8 cellular contexts compared by ENCODE assay signal in the genomic region with DNA sequence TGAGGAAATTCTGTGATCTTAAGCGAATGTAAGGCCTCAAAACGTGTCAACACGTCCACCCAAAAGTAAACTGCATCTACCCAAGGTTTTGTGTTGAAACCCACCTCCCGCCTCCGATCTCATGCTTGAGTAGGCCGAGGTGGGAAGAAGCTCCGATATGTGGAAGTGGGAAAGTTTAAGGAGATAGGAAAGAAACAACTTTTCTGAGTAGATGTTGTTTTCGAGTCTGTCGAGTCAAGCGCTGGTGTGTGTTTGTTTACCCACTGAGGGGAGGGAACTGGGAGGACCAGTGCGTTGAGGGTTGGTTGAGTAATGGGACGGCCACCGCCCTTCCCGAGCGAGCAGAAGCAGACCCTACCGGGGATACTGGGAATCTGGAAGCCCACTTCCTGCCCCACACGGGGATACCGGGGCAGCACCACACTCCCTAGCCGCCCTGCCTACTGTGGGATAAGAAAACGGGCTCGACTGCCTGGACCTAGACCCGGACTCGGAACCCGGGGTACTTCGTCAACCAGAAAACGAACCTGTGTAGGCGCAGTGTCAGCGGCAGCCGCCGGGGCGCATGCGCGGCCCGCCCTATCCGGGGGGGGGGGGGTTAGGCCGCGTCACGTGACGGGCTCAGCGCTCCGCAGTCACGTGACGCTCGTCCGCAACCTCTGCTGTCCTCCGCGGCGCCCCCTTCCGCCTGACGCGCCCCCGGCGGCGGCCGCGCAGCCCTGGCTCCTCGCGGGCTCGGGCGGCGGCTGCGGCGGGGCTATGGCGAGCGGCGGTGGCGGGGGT. TPM values are rescaled to one million over a fixed set of nuclear protein-coding genes. Genes with fewer than 3 reads are reported as not detected.
DNase-seq lines count a peak whose midpoint lies in the region; ATAC-seq lines count a peak whose summit lies in the region.

RETREG2 (plus strand) TSS at position 682 of the 783 bp plus-strand sequence; CDS start at position 760, 78 bp downstream.

- DNase-seq in COR-L47 (lab: John Stamatoyannopoulos, UW) (peak; percentile 86), HuH-7 (ENCODE audit: low spot score) (peak; percentile 95), OCI-M1 (lab: John Stamatoyannopoulos, UW) (peak; percentile 94), activated T-cell treated with anti-CD3 and anti-CD28 coated beads for 24 hours (ENCODE audit: low read depth) (peak; percentile 70), epithelial cell of prostate (ENCODE audit: low read depth, low spot score) (peak; percentile 82), mucosa of gallbladder (ENCODE audit: low spot score) (peak; percentile 89)
- DNase-seq in stimulated activated CD8-positive, alpha-beta memory T cell treated with anti-CD3 and anti-CD28 coated beads, Interleukin-4, amount 100 ng/mL, for 4 hours (ENCODE audit: low read depth in 2 of 2, low spot score in 1 of 2), result peak; percentile 40 to 61

- ATAC-seq in GM21360 (IDR thresholded peaks at IDR 0.05; ENCODE audit: unreplicated experiment), result peak; percentile 36

- H3K27ac ChIP-seq in epithelial cell of prostate, result peak within 1 kb of the TSS; percentile 99

RNA-seq across cellular contexts. Expression of gene RETREG2, which starts in this region (rescaled TPM):
- 116 TPM for total RNA-seq in mucosa of gallbladder

Comparison
In these comparisons a context has a peak if more than half of its experiments do, and no peak if none do; other contexts are left out.
1. Peak in every context shown above with its lines: DNase-seq, ATAC-seq and H3K27ac ChIP-seq.